8 cellular contexts compared by ENCODE assay signal in the genomic region with DNA sequence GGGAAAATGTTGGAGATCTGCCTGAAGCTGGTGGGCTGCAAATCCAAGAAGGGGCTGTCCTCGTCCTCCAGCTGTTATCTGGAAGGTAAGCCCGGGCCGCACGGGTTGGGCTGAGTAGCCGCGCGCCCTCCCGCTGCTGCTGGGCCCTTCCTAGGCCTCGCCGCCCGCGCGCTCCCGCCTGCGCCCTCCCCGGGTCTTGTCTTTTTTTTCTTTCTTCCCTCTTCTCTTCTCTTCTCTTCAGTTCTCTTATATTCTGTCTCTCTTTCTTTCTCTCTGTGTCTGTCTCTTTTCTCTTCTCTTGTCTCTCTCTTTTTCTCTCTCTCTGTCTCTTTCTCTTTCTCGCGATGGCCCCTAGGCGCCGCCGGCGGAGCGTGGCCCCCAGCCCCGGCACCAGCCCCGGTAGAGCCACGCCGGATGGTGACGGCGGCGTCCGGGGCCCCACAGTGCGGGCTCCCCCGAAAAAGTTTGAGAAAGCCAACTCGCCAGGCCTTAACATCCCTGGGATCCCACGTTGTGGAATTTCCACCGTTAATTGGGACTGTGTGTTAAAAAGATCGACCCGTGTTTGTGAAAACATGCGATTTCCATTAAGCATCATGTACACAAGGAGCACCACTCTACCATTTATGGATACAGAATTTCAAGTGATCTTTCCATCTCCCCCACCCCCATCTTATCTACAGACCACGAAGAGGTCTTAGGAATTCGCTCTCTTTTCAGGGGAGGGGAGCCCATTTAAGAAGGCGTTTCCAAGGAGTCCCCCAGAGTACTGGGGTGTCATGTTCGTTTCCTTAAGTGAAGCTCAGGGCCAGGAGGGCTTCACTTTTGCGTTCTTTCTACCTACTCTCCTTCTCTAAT. TPM values are rescaled to one million over a fixed set of nuclear protein-coding genes. Genes with fewer than 3 reads are reported as not detected.
DNase-seq lines count a peak whose midpoint lies in the region; ATAC-seq and TF ChIP-seq lines count a peak whose summit lies in the region.

No MANE protein-coding gene starts in this region.

- H3K4me1 ChIP-seq in liver (ENCODE audit: control insufficient read depth in 4 of 4, insufficient read depth in 4 of 4, low read length in 3 of 4) = peaks cover 4 to 22% (median 13%) of the 10 kb centered on the region in 4 donors

- peak overlapping the region; percentile 39 to 91 for H3K9ac ChIP-seq in liver (ENCODE audit: low read depth in 1 of 2, low read length in 2 of 2)

- H3K27me3 Mint-ChIP-seq in T-helper 2 cell treated with Interferon-gamma antibody and Interleukin-4, amounts not matched to agents 5 μg/mL and 100 μg/mL, for 36 hours (ENCODE audit: low read depth) = peaks cover 13% of the 10 kb centered on the region

- no peak for TF ChIP-seq RAD21 in liver (IDR thresholded peaks at IDR 0.05)

- H3K9me3 Mint-ChIP-seq in T-helper 2 cell treated with Interferon-gamma antibody and Interleukin-4, amounts not matched to agents 5 μg/mL and 100 μg/mL, for 36 hours = no peaks in the 10 kb centered on the region

- DNase-seq in AG04450 (ENCODE audit: low read depth, low spot score) = no peak
- peak; percentile 13 for DNase-seq in T-helper 2 cell treated with Interferon-gamma antibody and Interleukin-4, amounts not matched to agents 5 μg/mL and 100 μg/mL, for 36 hours (ENCODE audit: low spot score)
- DNase-seq in stimulated activated CD8-positive, alpha-beta memory T cell treated with anti-CD3 and anti-CD28 coated beads, Interleukin-12 subunit alpha, Interleukin-12 subunit beta, amount 100 ng/mL, for 4 hours (ENCODE audit: low read depth) = peak; percentile 14

- CTCF ChIA-PET in AG04450 (lab: Charles Lee) = interaction anchor here (0.7 to 0.8 kb wide), 2 partner anchors 14 to 27 kb away, joined by 3 to 5 read pairs; no protein-coding TSS in a partner anchor

- peak overlapping the region; percentile 100 for H3K27ac Mint-ChIP-seq in T-helper 2 cell treated with Interferon-gamma antibody and Interleukin-4, amounts not matched to agents 5 μg/mL and 100 μg/mL, for 36 hours

- H3K9me3 ChIP-seq in AG04450 (ENCODE audit: control insufficient read depth, insufficient read depth, low read length) (no peaks in the 10 kb centered on the region), liver (ENCODE audit: control insufficient read depth in 4 of 4, low read length in 3 of 4) (no peaks in the 10 kb centered on the region)

- H3K4me3 ChIP-seq in AG04450 (ENCODE audit: low read depth, low read length) = peak overlapping the region; percentile 78
- peak overlapping the region; percentile 59 to 73 (median 70) for H3K4me3 ChIP-seq in liver (ENCODE audit: low read depth in 1 of 3, low read length in 3 of 3)

- 9% methylated on average over 44 of the region's 44 CpGs for WGBS in liver

- peak overlapping the region; percentile 79 for H3K27ac ChIP-seq in AG04450 (ENCODE audit: low read depth, low read length)
- H3K27ac ChIP-seq in cingulate gyrus (ENCODE audit: low read depth, low read length) = peak overlapping the region; percentile 77
- peak overlapping the region; percentile 71 to 75 for H3K27ac ChIP-seq in liver (ENCODE audit: low read depth in 1 of 2, low read length in 2 of 2)

- peak overlapping the region; percentile 100 for H3K4me3 Mint-ChIP-seq in T-helper 2 cell treated with Interferon-gamma antibody and Interleukin-4, amounts not matched to agents 5 μg/mL and 100 μg/mL, for 36 hours

- POLR2A ChIA-PET in AG04450 (lab: Yijun Ruan, JAX) = interaction anchor here (0.7 to 2.0 kb wide), 5 partner anchors 9 to 29 kb away, joined by 3 to 5 read pairs (median 5); no protein-coding TSS in a partner anchor

- ATAC-seq in GM18867 (IDR thresholded peaks at IDR 0.05; ENCODE audit: unreplicated experiment) (peak; percentile 34), HG03571 (IDR thresholded peaks at IDR 0.05; ENCODE audit: unreplicated experiment) (peak; percentile 21), GM19397 (IDR thresholded peaks at IDR 0.05; ENCODE audit: unreplicated experiment) (no peak)

- no peaks in the 10 kb centered on the region for H3K27me3 ChIP-seq in AG04450 (ENCODE audit: control insufficient read depth, insufficient read depth, low read length)
- no peaks in the 10 kb centered on the region for H3K27me3 ChIP-seq in liver (ENCODE audit: control insufficient read depth in 4 of 4, insufficient read depth in 4 of 4, low read length in 3 of 4)

- peaks cover 23% of the 10 kb centered on the region for H3K4me1 Mint-ChIP-seq in T-helper 2 cell treated with Interferon-gamma antibody and Interleukin-4, amounts not matched to agents 5 μg/mL and 100 μg/mL, for 36 hours (ENCODE audit: low read depth)

- TF ChIP-seq CTCF in AG04450 (IDR thresholded peaks at IDR 0.05; ENCODE audit: low read depth, low read length) = no peak
- TF ChIP-seq CTCF in liver (IDR thresholded peaks at IDR 0.05; ENCODE audit: low read depth, low read length, missing input control) = no peak

- H3K36me3 ChIP-seq in liver (ENCODE audit: control insufficient read depth in 4 of 4, insufficient read depth in 3 of 4, low read depth in 1 of 4, low read length in 3 of 4) = no peaks in the 10 kb centered on the region

- H3K36me3 Mint-ChIP-seq in T-helper 2 cell treated with Interferon-gamma antibody and Interleukin-4, amounts not matched to agents 5 μg/mL and 100 μg/mL, for 36 hours (ENCODE audit: low read depth) = peaks cover 4% of the 10 kb centered on the region

TF ChIP-seq in liver, 16 proteins besides CTCF, POLR2A, EP300 and RAD21:
- TF ChIP-seq YY1 (IDR thresholded peaks at IDR 0.05) (no peak), HNF4A (conservative IDR thresholded peaks at IDR 0.05) (no peak), RXRA (IDR thresholded peaks at IDR 0.05) (no peak), FOXA1 (IDR thresholded peaks at IDR 0.05) (no peak), TAF1 (conservative IDR thresholded peaks at IDR 0.05) (no peak), ZBTB33 (IDR thresholded peaks at IDR 0.05) (no peak)
- TF ChIP-seq, protein P1, sequence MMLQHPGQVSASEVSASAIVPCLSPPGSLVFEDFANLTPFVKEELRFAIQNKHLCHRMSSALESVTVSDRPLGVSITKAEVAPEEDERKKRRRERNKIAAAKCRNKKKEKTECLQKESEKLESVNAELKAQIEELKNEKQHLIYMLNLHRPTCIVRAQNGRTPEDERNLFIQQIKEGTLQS (IDR thresholded peaks at IDR 0.05) = no peak

RNA-seq across cellular contexts. Expression of gene ABL1, which starts 0.6 kb away (rescaled TPM):
- polyA plus RNA-seq in AG04450 (2011; rRNA removed) (37.5 and 51.3 TPM in 2 replicates), liver (10 to 100 TPM in 1 of 2 donors, 1 to 10 TPM in 1; 4.2 to 10.7 TPM)
- polyA minus RNA-seq in AG04450 (2011; rRNA and poly(A)+ RNA removed) = 81.5 and 92.0 TPM in 2 replicates
- 10 to 100 TPM; 11.2 to 14.2 TPM for total RNA-seq in liver
